17 cellular contexts compared by ENCODE assay signal in the genomic region with DNA sequence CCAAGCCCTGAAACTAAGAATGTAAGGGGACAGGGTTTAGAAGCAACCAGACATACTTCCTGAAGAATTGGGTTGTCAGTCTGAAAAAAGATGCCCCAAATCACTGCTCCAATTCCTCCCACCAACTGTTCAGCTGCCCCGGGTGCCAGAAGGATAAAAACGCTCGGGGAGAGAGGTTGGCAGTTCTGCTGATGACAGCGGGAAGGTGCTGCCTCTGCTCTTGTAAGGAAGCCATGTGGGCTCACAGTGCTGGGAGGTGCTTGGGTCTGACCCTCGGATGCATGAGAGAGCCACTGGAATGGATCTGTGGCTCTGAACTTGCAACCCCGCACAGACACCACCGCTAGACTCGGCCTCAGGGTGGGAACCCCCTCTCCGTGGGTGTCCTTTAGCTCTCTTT.
DNase-seq lines count a peak whose midpoint lies in the region; FAIRE-seq and TF ChIP-seq lines count a peak whose summit lies in the region.
"Had no signal": no experiment of that assay in that cellular context is flagged by ENCODE, and none has a peak within 500 bp of the region (broad histone marks: within the 10 kb centered on the region; RNA-seq: fewer than 3 reads in every experiment).

No MANE protein-coding gene starts in this region.

- DNase-seq in NCI-H82 (lab: John Stamatoyannopoulos, UW): peak; percentile 69
- no peak for DNase-seq in NCI-H82 treated with DMSO at 0.1 percent for 48 hours (lab: John Stamatoyannopoulos, UW; ENCODE audit: unreplicated experiment)
- DNase-seq in WERI-Rb-1: peak; percentile 24
- DNase-seq in neural progenitor cell (ENCODE audit: low spot score): peak; percentile 15
- no peak for DNase-seq in D721Med (ENCODE audit: insufficient read length, low spot score)
- DNase-seq in activated T-cell treated with anti-CD3 and anti-CD28 coated beads, Interleukin-2, amount 50 U/mL, for 1 hour: no peak
- no peak for DNase-seq in sigmoid colon
- DNase-seq: 8988T; CD8-positive, alpha-beta T cell; COR-L47; GM23248; IMR-90 had no signal

- no peak overlapping the region for H3K27ac ChIP-seq in WERI-Rb-1
- no peak overlapping the region for H3K27ac ChIP-seq in neural progenitor cell
- no peak overlapping the region for H3K27ac ChIP-seq in sigmoid colon
- H3K27ac ChIP-seq: GM23248 had no signal

- TF ChIP-seq POLR2A in sigmoid colon (IDR thresholded peaks at IDR 0.05): no peak

- H3K9ac ChIP-seq in neural progenitor cell: no peak overlapping the region
- H3K9ac ChIP-seq: GM23248 had no signal

- WGBS in sigmoid colon, 2 donors: 65 to 68% methylated on average over 9 of the region's 9 CpGs

- H3K36me3 Mint-ChIP-seq in neural progenitor cell: no peaks in the 10 kb centered on the region
- H3K36me3 Mint-ChIP-seq: CD14-positive monocyte; CD8-positive, alpha-beta T cell had no signal

- intact Hi-C loops in sigmoid colon (cut with DNase I): no loop called here

- H3K4me3 Mint-ChIP-seq in neural progenitor cell: no peak overlapping the region
- H3K4me3 Mint-ChIP-seq: B cell; CD14-positive monocyte; CD8-positive, alpha-beta T cell had no signal

- peak overlapping the region; percentile 7 for H3K4me2 ChIP-seq in neural progenitor cell

- no peak for TF ChIP-seq CTCF in WERI-Rb-1 (IDR thresholded peaks at IDR 0.05; ENCODE audit: low read depth, low read length)
- TF ChIP-seq CTCF in neural progenitor cell (IDR thresholded peaks at IDR 0.05): no peak
- no peak for TF ChIP-seq CTCF in D721Med (IDR thresholded peaks at IDR 0.05; ENCODE audit: insufficient read depth, missing control alignments)
- TF ChIP-seq CTCF in sigmoid colon (IDR thresholded peaks at IDR 0.05): no peak

- H3K9me3 ChIP-seq in WERI-Rb-1 (ENCODE audit: severe bottlenecking) (no peaks in the 10 kb centered on the region), neural progenitor cell (ENCODE audit: low read depth) (no peaks in the 10 kb centered on the region), sigmoid colon (no peaks in the 10 kb centered on the region)

- H3K36me3 ChIP-seq in WERI-Rb-1 (no peaks in the 10 kb centered on the region), neural progenitor cell (no peaks in the 10 kb centered on the region), sigmoid colon (no peaks in the 10 kb centered on the region)

- H3K4me1 ChIP-seq in neural progenitor cell: peaks cover 15% of the 10 kb centered on the region
- no peaks in the 10 kb centered on the region for H3K4me1 ChIP-seq in sigmoid colon

- H3K27me3 Mint-ChIP-seq in neural progenitor cell (ENCODE audit: insufficient read depth, low read depth): peaks cover 18% of the 10 kb centered on the region
- H3K27me3 Mint-ChIP-seq: B cell had no signal

- H2AFZ ChIP-seq in neural progenitor cell (replicated peaks): no peak overlapping the region
- H2AFZ ChIP-seq: GM23248 had no signal

- H3K27ac Mint-ChIP-seq in neural progenitor cell: no peak overlapping the region
- H3K27ac Mint-ChIP-seq: B cell; CD14-positive monocyte; CD8-positive, alpha-beta T cell had no signal

- peaks cover 2% of the 10 kb centered on the region for H3K9me3 Mint-ChIP-seq in neural progenitor cell

- H3K79me2 ChIP-seq in neural progenitor cell (ENCODE audit: low read depth): no peaks in the 10 kb centered on the region

- no peaks in the 10 kb centered on the region for H4K20me1 ChIP-seq in neural progenitor cell (ENCODE audit: low read depth)

- FAIRE-seq in D721Med (lab: Jason Lieb, UNC): no peak
- FAIRE-seq: G401.6, GM12891, H54 had no signal

- peaks cover 37% of the 10 kb centered on the region for H3K4me1 Mint-ChIP-seq in neural progenitor cell
- H3K4me1 Mint-ChIP-seq: B cell, CD14-positive monocyte had no signal

- TF ChIP-seq EP300 in sigmoid colon (IDR thresholded peaks at IDR 0.05): no peak

- H3K4me3 ChIP-seq in WERI-Rb-1 (ENCODE audit: low read depth, low read length) (peak overlapping the region; percentile 15), neural progenitor cell (no peak overlapping the region), sigmoid colon (no peak overlapping the region)
- H3K4me3 ChIP-seq: GM23248 had no signal

- H3K27me3 ChIP-seq in WERI-Rb-1 (ENCODE audit: insufficient read depth, low read depth, severe bottlenecking): no peaks in the 10 kb centered on the region
- peaks cover 40% of the 10 kb centered on the region for H3K27me3 ChIP-seq in neural progenitor cell
- no peaks in the 10 kb centered on the region for H3K27me3 ChIP-seq in sigmoid colon

- H3F3A ChIP-seq in neural progenitor cell (ENCODE audit: low read depth): peaks cover 13% of the 10 kb centered on the region

Comparison
In these comparisons a context has a peak if more than half of its experiments do, and no peak if none do; other contexts are left out.
1. DNase-seq: peak in NCI-H82 (single experiment), WERI-Rb-1 (single experiment) and neural progenitor cell (single experiment); none in NCI-H82 treated with DMSO at 0.1 percent for 48 hours (single experiment), D721Med (single experiment), activated T-cell treated with anti-CD3 and anti-CD28 coated beads, Interleukin-2, amount 50 U/mL, for 1 hour (single experiment) and sigmoid colon (single experiment).